8 cellular contexts compared by ENCODE assay signal in the genomic region with DNA sequence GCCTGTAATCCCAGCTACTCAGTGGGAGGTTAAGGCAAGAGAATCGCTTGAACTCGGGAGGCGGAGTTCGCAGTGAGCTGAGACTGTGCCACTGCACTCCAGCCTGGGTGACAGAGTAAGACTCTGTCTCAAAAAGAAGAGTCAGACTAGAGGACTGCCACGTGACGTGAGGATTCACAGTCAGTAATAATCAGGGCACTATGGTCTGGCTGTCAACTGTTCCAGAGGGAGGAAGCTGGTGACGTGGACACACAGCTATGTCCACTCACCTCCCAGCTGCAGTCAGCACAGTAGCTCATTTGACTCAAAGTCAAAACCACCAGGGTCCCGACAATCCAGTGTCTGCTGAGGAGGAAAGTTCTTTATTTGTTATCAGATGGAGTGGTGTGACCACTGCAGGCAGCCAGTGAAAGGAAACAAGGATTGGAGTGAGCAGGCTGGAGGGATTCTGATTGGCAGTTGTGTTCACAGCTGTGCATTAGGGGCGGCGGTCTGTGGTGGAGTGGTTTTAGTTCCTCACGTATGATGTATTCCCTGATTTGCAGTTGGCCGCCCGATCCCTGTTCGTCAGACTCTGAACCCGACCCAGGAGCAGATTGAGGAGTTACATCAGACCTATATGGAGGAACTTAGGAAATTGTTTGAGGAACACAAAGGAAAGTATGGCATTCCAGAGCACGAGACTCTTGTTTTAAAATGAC. TPM values are rescaled to one million over a fixed set of nuclear protein-coding genes. Genes with fewer than 3 reads are reported as not detected.
DNase-seq lines count a peak whose midpoint lies in the region; ATAC-seq and TF ChIP-seq lines count a peak whose summit lies in the region.

No MANE protein-coding gene starts in this region.

- H3K4me1 ChIP-seq in muscle layer of duodenum (ENCODE audit: control insufficient read depth in 1 of 2, insufficient read depth in 2 of 2, low read length in 2 of 2) = peaks cover 4 to 5% of the 10 kb centered on the region in 2 donors

- peak; percentile 47 for ATAC-seq in HG03196 (IDR thresholded peaks at IDR 0.05; ENCODE audit: unreplicated experiment)
- ATAC-seq in CD4-positive, alpha-beta T cell (ENCODE audit: poor library complexity) = no peak

- H3K9me3 ChIP-seq in muscle layer of duodenum (ENCODE audit: control insufficient read depth in 1 of 2, low read length in 2 of 2) = no peaks in the 10 kb centered on the region
- H3K9me3 ChIP-seq in CD4-positive, alpha-beta T cell (ENCODE audit: control insufficient read depth, low read length) = no peaks in the 10 kb centered on the region

- H3K27me3 ChIP-seq in muscle layer of duodenum (ENCODE audit: low read depth, low read length) = no peaks in the 10 kb centered on the region
- H3K27me3 ChIP-seq in CD4-positive, alpha-beta T cell (ENCODE audit: control insufficient read depth, insufficient read depth, low read length) = peaks cover 12% of the 10 kb centered on the region

- intact Hi-C loops in CD4-positive, alpha-beta T cell (cut with DNase I, micrococcal nuclease) = no loop called here

- H3K27ac Mint-ChIP-seq in CD4-positive, alpha-beta T cell = no peak overlapping the region

- DNase-seq in stimulated activated CD4-positive, alpha-beta T cell treated with anti-CD3 and anti-CD28 coated beads, Interleukin-15, amount 100 ng/mL, for 24 hours = peak; percentile 6
- DNase-seq in stimulated activated CD4-positive, alpha-beta T cell treated with anti-CD3 and anti-CD28 coated beads, Interleukin-1b, Interleukin-23, amount 100 ng/mL, for 48 hours = no peak
- peak; percentile 96 for DNase-seq in SHP77 treated with DMSO at 0.1 percent for 48 hours (lab: John Stamatoyannopoulos, UW)
- peak; percentile 82 for DNase-seq in epithelial cell of esophagus (ENCODE audit: low read depth)
- no peak for DNase-seq in COR-L47 (lab: John Stamatoyannopoulos, UW)
- DNase-seq in CD4-positive, alpha-beta T cell = no peak

- no peaks in the 10 kb centered on the region for H3K36me3 ChIP-seq in muscle layer of duodenum (ENCODE audit: control insufficient read depth in 1 of 2, insufficient read depth in 2 of 2, low read length in 2 of 2)

- H3K27me3 Mint-ChIP-seq in CD4-positive, alpha-beta T cell = peaks cover 73% of the 10 kb centered on the region

- POLR2A ChIA-PET in CD4-positive, alpha-beta T cell (lab: Charles Lee) = no interaction called here

- CTCF ChIA-PET in CD4-positive, alpha-beta T cell (lab: Charles Lee) = interaction anchor here (0.7 to 1.3 kb wide), 3 partner anchors 9 to 19 kb away, joined by 3 to 4 read pairs (median 3); no protein-coding TSS in a partner anchor

- TF ChIP-seq CTCF in epithelial cell of esophagus (IDR thresholded peaks at IDR 0.05; ENCODE audit: insufficient read depth, low read depth, low read length, missing control alignments) = no peak
- TF ChIP-seq CTCF in CD4-positive, alpha-beta T cell (IDR thresholded peaks at IDR 0.05) = no peak

- no peak overlapping the region for H3K4me3 Mint-ChIP-seq in CD4-positive, alpha-beta T cell

- no peaks in the 10 kb centered on the region for H3K4me1 Mint-ChIP-seq in CD4-positive, alpha-beta T cell (ENCODE audit: low read depth)

- H3K36me3 Mint-ChIP-seq in CD4-positive, alpha-beta T cell (ENCODE audit: low read depth) = no peaks in the 10 kb centered on the region

- H3K4me3 ChIP-seq in epithelial cell of esophagus (ENCODE audit: low read length) (no peak overlapping the region), muscle layer of duodenum (ENCODE audit: low read depth in 1 of 2, low read length in 2 of 2) (peak overlapping the region in 1 of 2 donors; percentile 23)

- H3K27ac ChIP-seq in muscle layer of duodenum (ENCODE audit: low read length) = peak overlapping the region; percentile 35
- no peak overlapping the region for H3K27ac ChIP-seq in CD4-positive, alpha-beta T cell (ENCODE audit: low read depth, low read length)

- H3K9me3 Mint-ChIP-seq in CD4-positive, alpha-beta T cell = no peaks in the 10 kb centered on the region

RNA-seq across cellular contexts. Expression of a gene that starts 37.9 kb away (rescaled TPM):
- total RNA-seq in CD4-positive, alpha-beta T cell = not detected

RNA-seq across cellular contexts. Expression of a gene that starts 53.4 kb away (rescaled TPM):
- 1 to 10 TPM; 7.8 to 8.7 TPM for total RNA-seq in CD4-positive, alpha-beta T cell

Comparison
In these comparisons a context has a peak if more than half of its experiments do, and no peak if none do; other contexts are left out.
1. DNase-seq: peak in stimulated activated CD4-positive, alpha-beta T cell treated with anti-CD3 and anti-CD28 coated beads, Interleukin-15, amount 100 ng/mL, for 24 hours (single experiment), SHP77 treated with DMSO at 0.1 percent for 48 hours (single experiment) and epithelial cell of esophagus (single experiment); none in stimulated activated CD4-positive, alpha-beta T cell treated with anti-CD3 and anti-CD28 coated beads, Interleukin-1b, Interleukin-23, amount 100 ng/mL, for 48 hours (single experiment), COR-L47 (single experiment) and CD4-positive, alpha-beta T cell (0 of 10).